21 cellular contexts compared by ENCODE assay signal in the genomic region with DNA sequence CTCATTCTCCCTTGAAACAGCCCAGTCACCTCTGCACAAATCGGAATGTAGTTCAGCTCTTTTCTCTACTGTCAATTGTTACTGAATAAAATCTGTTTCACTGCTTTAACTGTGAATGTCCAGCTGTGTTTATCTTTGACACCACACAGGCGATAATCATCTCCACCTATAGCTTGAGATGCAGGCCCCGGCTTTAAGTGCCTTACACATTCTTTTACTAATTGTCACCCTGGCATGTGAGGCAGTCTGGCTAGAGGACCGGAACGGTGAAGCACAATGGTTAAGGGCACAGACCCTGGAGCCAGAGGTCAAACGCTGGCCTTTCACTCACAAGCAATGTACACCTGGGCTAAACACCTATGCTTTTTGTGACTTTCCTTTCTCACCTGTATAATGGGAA.
"Had no signal": no experiment of that assay in that cellular context is flagged by ENCODE, and none has a peak within 500 bp of the region (broad histone marks: within the 10 kb centered on the region; RNA-seq: fewer than 3 reads in every experiment).

No MANE protein-coding gene starts in this region.

- H3K27me3 Mint-ChIP-seq: stimulated activated naive B cell treated with anti-CD40 and anti-IgM and Interleukin-4, amounts not matched to agents 10 μg/mL and 1 μg/mL and 100 μg/mL, for 72 hours; stimulated activated naive CD8-positive, alpha-beta T cell treated with anti-CD3 and anti-CD28 coated beads, Interleukin-15, amount 100 ng/mL, for 72 hours had no signal

- H3K27ac ChIP-seq: colonic mucosa, foreskin keratinocyte, sigmoid colon, skin epidermis, testis, tibial nerve had no signal

- H3K36me3 Mint-ChIP-seq: immature natural killer cell; naive thymus-derived CD8-positive, alpha-beta T cell; stimulated activated naive B cell treated with anti-CD40 and anti-IgM and Interleukin-4, amounts not matched to agents 10 μg/mL and 1 μg/mL and 100 μg/mL, for 72 hours had no signal

- H3K27ac Mint-ChIP-seq: immature natural killer cell; naive thymus-derived CD8-positive, alpha-beta T cell; stimulated activated naive B cell treated with anti-CD40 and anti-IgM and Interleukin-4, amounts not matched to agents 10 μg/mL and 1 μg/mL and 100 μg/mL, for 72 hours; stimulated activated naive CD8-positive, alpha-beta T cell treated with anti-CD3 and anti-CD28 coated beads, Interleukin-15, amount 100 ng/mL, for 72 hours had no signal

- H3K4me3 ChIP-seq: colonic mucosa, lung, right atrium auricular region, sigmoid colon, skin epidermis, testis, tibial nerve had no signal

- H3K4me3 Mint-ChIP-seq: immature natural killer cell; naive thymus-derived CD8-positive, alpha-beta T cell; stimulated activated naive B cell treated with anti-CD40 and anti-IgM and Interleukin-4, amounts not matched to agents 10 μg/mL and 1 μg/mL and 100 μg/mL, for 72 hours; stimulated activated naive CD8-positive, alpha-beta T cell treated with anti-CD3 and anti-CD28 coated beads, Interleukin-15, amount 100 ng/mL, for 72 hours had no signal

- H3K4me1 ChIP-seq: colonic mucosa, foreskin keratinocyte, sigmoid colon had no signal

- H3K9me3 Mint-ChIP-seq: immature natural killer cell; naive thymus-derived CD8-positive, alpha-beta T cell; stimulated activated naive CD8-positive, alpha-beta T cell treated with anti-CD3 and anti-CD28 coated beads, Interleukin-15, amount 100 ng/mL, for 72 hours had no signal

- DNase-seq: colonic mucosa; dermis blood vessel endothelial cell; erythroblast; foreskin keratinocyte; immature natural killer cell; kidney; left cardiac atrium; left ventricle myocardium superior; mesenchymal stem cell; naive thymus-derived CD8-positive, alpha-beta T cell; posterior cingulate gyrus; sigmoid colon; stimulated activated CD4-positive, alpha-beta T cell treated with anti-CD3 and anti-CD28 coated beads, Interleukin-2, amount 100 ng/mL, for 24 hours; stimulated activated CD4-positive, alpha-beta T cell treated with anti-CD3 and anti-CD28 coated beads, Interleukin-4, amount 100 ng/mL, for 4 hours; stimulated activated naive B cell treated with anti-CD40 and anti-IgM and Interleukin-4, amounts not matched to agents 10 μg/mL and 1 μg/mL and 100 μg/mL, for 72 hours; stimulated activated naive CD8-positive, alpha-beta T cell treated with anti-CD3 and anti-CD28 coated beads, Interleukin-15, amount 100 ng/mL, for 72 hours; testis had no signal

- H3K4me1 Mint-ChIP-seq: immature natural killer cell; stimulated activated naive B cell treated with anti-CD40 and anti-IgM and Interleukin-4, amounts not matched to agents 10 μg/mL and 1 μg/mL and 100 μg/mL, for 72 hours; stimulated activated naive CD8-positive, alpha-beta T cell treated with anti-CD3 and anti-CD28 coated beads, Interleukin-15, amount 100 ng/mL, for 72 hours had no signal

- ATAC-seq: foreskin keratinocyte; left ventricle myocardium superior; naive thymus-derived CD8-positive, alpha-beta T cell; stimulated activated naive B cell treated with anti-CD40 and anti-IgM and Interleukin-4, amounts not matched to agents 10 μg/mL and 1 μg/mL and 100 μg/mL, for 72 hours; stimulated activated naive CD8-positive, alpha-beta T cell treated with anti-CD3 and anti-CD28 coated beads, Interleukin-15, amount 100 ng/mL, for 72 hours had no signal

- H3K9me3 ChIP-seq: colonic mucosa, right atrium auricular region, sigmoid colon, testis, tibial nerve had no signal

- H3K27me3 ChIP-seq: colonic mucosa, foreskin keratinocyte, right atrium auricular region, sigmoid colon, testis, tibial nerve had no signal

- H3K36me3 ChIP-seq: colonic mucosa, right atrium auricular region, sigmoid colon, tibial nerve had no signal
